In genomic region chr6:82980086-82980485, GRCh38 we compare ENCODE assay signal across 17 cellular contexts.
DNase-seq lines count a peak whose midpoint lies in the region; ATAC-seq and TF ChIP-seq lines count a peak whose summit lies in the region.
"Had no signal": no experiment of that assay in that cellular context is flagged by ENCODE, and none has a peak within 500 bp of the region (broad histone marks: within the 10 kb centered on the region; RNA-seq: fewer than 3 reads in every experiment).

No MANE protein-coding gene starts in this region.

- H4K20me1 ChIP-seq in GM23248 (ENCODE audit: insufficient read depth) = no peaks in the 10 kb centered on the region

- 0% methylated on average over 1 of the region's 1 CpG for WGBS in GM23248 (ENCODE audit: low coverage in 1 of 2, low lambda C conversion rate in 2 of 2, missing lambda C conversion rate in 2 of 2), 2 experiments

- in situ Hi-C loops in GM23248 (cut with MboI) = no loop called here

- H3K27ac ChIP-seq in ACC112 (ENCODE audit: low read depth, low read length) = peak overlapping the region; percentile 63
- peak overlapping the region; percentile 86 for H3K27ac ChIP-seq in GM23248
- peak overlapping the region; percentile 84 for H3K27ac ChIP-seq in SK-N-MC
- no peak overlapping the region for H3K27ac ChIP-seq in left ventricle myocardium inferior (replicated peaks)
- H3K27ac ChIP-seq: ascending aorta, neutrophil, sigmoid colon had no signal

- H3K9ac ChIP-seq in GM23248 (peak overlapping the region; percentile 43; the same call in 1 of the 2 replicates), SK-N-MC (ENCODE audit: insufficient read length) (no peak overlapping the region)

- no peak for ATAC-seq in GM19452 (IDR thresholded peaks at IDR 0.05; ENCODE audit: unreplicated experiment)
- ATAC-seq in HG03432 (IDR thresholded peaks at IDR 0.05; ENCODE audit: unreplicated experiment) = no peak
- ATAC-seq: stimulated activated naive B cell treated with anti-CD40 and anti-IgM and Interleukin-4, amounts not matched to agents 10 μg/mL and 1 μg/mL and 100 μg/mL, for 72 hours had no signal

- intact Hi-C loops in left ventricle myocardium inferior (cut with micrococcal nuclease) = no loop called here

- TF ChIP-seq CTCF in fibroblast of pulmonary artery (IDR thresholded peaks at IDR 0.05; ENCODE audit: low read length, missing control alignments) (no peak), left ventricle myocardium inferior (IDR thresholded peaks at IDR 0.05; ENCODE audit: borderline replicate concordance) (no peak)

- no peak overlapping the region for H3K4me3 ChIP-seq in ACC112 (ENCODE audit: low read depth, low read length)
- no peak overlapping the region for H3K4me3 ChIP-seq in GM23248
- H3K4me3 ChIP-seq in SK-N-MC = 0 out of 2 replicates have a peak overlapping the region, but pooled peaks have one; percentile 14
- H3K4me3 ChIP-seq in fibroblast of pulmonary artery (replicated peaks; ENCODE audit: low read depth, low read length) = no peak overlapping the region
- no peak overlapping the region for H3K4me3 ChIP-seq in left ventricle myocardium inferior
- H3K4me3 ChIP-seq: ascending aorta, sigmoid colon had no signal

- H2AFZ ChIP-seq in ACC112 (ENCODE audit: low read length, unreplicated experiment) = no peak overlapping the region
- peak overlapping the region; percentile 48; the same call in 1 of the 2 replicates for H2AFZ ChIP-seq in GM23248

- H3F3A ChIP-seq in GM23248 (ENCODE audit: insufficient read depth) = peaks cover 13% of the 10 kb centered on the region

- H3K4me1 ChIP-seq in ACC112 (ENCODE audit: control insufficient read depth, insufficient read depth, low read length, unreplicated experiment) = peaks cover 6% of the 10 kb centered on the region
- peaks cover 15% of the 10 kb centered on the region for H3K4me1 ChIP-seq in GM23248 (ENCODE audit: insufficient read depth)
- no peaks in the 10 kb centered on the region for H3K4me1 ChIP-seq in left ventricle myocardium inferior
- H3K4me1 ChIP-seq: ascending aorta, sigmoid colon had no signal

- peak overlapping the region; percentile 33 for H3K4me2 ChIP-seq in GM23248 (ENCODE audit: unreplicated experiment)

- H3K9me2 ChIP-seq in GM23248 (ENCODE audit: insufficient read depth) = no peaks in the 10 kb centered on the region; the same call in 1 of the 2 replicates

- no peaks in the 10 kb centered on the region for H3K27me3 ChIP-seq in ACC112 (ENCODE audit: insufficient read depth, low read length)
- H3K27me3 ChIP-seq in GM23248 (replicated peaks; ENCODE audit: insufficient read depth) = no peaks in the 10 kb centered on the region
- no peaks in the 10 kb centered on the region for H3K27me3 ChIP-seq in left ventricle myocardium inferior (ENCODE audit: low read depth)
- H3K27me3 ChIP-seq: ascending aorta, neutrophil, sigmoid colon had no signal

- H3K79me2 ChIP-seq in ACC112 (ENCODE audit: control insufficient read depth, insufficient read depth, low read length, unreplicated experiment) (no peaks in the 10 kb centered on the region), GM23248 (ENCODE audit: insufficient read depth) (no peaks in the 10 kb centered on the region)

- no peaks in the 10 kb centered on the region for H3K36me3 ChIP-seq in ACC112 (ENCODE audit: insufficient read depth, low read length)
- H3K36me3 ChIP-seq in GM23248 (ENCODE audit: low read depth) = no peaks in the 10 kb centered on the region
- H3K36me3 ChIP-seq in SK-N-MC (ENCODE audit: insufficient read depth, low read length) = peaks cover 5% of the 10 kb centered on the region; the same call in 1 of the 2 replicates
- H3K36me3 ChIP-seq in left ventricle myocardium inferior = no peaks in the 10 kb centered on the region
- H3K36me3 ChIP-seq: ascending aorta, neutrophil, sigmoid colon had no signal

- H3K9me3 ChIP-seq in GM23248 (ENCODE audit: low read depth) (no peaks in the 10 kb centered on the region), SK-N-MC (ENCODE audit: low read depth, low read length) (no peaks in the 10 kb centered on the region), left ventricle myocardium inferior (replicated peaks) (no peaks in the 10 kb centered on the region)
- H3K9me3 ChIP-seq: ascending aorta, neutrophil, sigmoid colon had no signal

- DNase-seq in GM23248 = peak; percentile 78
- DNase-seq in SK-N-MC (ENCODE audit: low read depth, low spot score) = peak; percentile 48
- DNase-seq in fibroblast of pulmonary artery (ENCODE audit: low read depth) = peak; percentile 68
- DNase-seq in left ventricle myocardium inferior = no peak
- DNase-seq in DMS153 treated with DMSO at 0.1 percent for 48 hours (lab: John Stamatoyannopoulos, UW; ENCODE audit: unreplicated experiment) = no peak
- DNase-seq: activated CD4-positive, alpha-beta T cell treated with anti-CD3 and anti-CD28 coated beads, Interleukin-2, amount 50 U/mL, for 48 hours; DMS53; Kasumi-1; NCI-H1694; SHP77 treated with DMSO at 0.1 percent for 48 hours; sigmoid colon; stimulated activated naive B cell treated with anti-CD40 and anti-IgM and Interleukin-4, amounts not matched to agents 10 μg/mL and 1 μg/mL and 100 μg/mL, for 72 hours had no signal

Comparison
In these comparisons a context has a peak if more than half of its experiments do, and no peak if none do; other contexts are left out.
1. DNase-seq: peak in GM23248 (single experiment), SK-N-MC (single experiment) and fibroblast of pulmonary artery (single experiment); none in left ventricle myocardium inferior (single experiment) and DMS153 treated with DMSO at 0.1 percent for 48 hours (single experiment).